In the genomic region with DNA sequence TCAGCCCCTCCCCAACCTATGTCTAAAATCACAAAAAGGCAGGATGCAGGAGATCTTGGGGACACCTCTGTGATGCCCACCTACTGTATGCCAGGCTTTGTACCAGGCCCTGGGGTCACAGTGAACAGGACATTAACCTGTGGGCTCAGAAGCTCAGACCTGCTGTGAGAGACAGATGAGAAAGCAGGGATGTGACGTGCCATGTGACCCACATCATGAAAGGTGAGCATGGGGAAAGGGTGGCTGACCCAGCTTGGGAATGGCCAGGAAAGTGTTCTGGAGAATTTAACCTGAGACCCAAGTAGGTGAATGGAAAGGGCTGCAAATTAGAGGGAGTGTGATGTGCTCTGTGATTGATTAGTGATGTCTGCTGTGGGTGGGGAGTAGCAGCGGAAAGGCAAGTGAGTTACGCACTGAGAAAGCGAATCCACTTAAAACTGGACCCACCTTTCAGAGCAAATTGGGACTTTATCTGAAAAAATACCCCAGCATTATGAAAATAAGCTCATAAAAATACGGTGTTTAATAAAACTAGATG, we compare ENCODE assay signal across 17 cellular contexts.
A peak's percentile ranks its signal among the peaks of the same experiment; 100 is the strongest.
DNase-seq lines count a peak whose midpoint lies in the region; ATAC-seq, FAIRE-seq and TF ChIP-seq lines count a peak whose summit lies in the region.
"Had no signal": no experiment of that assay in that cellular context is flagged by ENCODE, and none has a peak within 500 bp of the region (broad histone marks: within the 10 kb centered on the region; RNA-seq: fewer than 3 reads in every experiment).

No MANE protein-coding gene starts in this region.

- H3F3A ChIP-seq in neural progenitor cell (ENCODE audit: low read depth) (peaks cover 26% of the 10 kb centered on the region), GM23248 (ENCODE audit: insufficient read depth) (no peaks in the 10 kb centered on the region)

- no peak overlapping the region for H3K4me3 Mint-ChIP-seq in endodermal cell
- peak overlapping the region; percentile 7 for H3K4me3 Mint-ChIP-seq in neural progenitor cell
- H3K4me3 Mint-ChIP-seq: CD14-positive monocyte; CD8-positive, alpha-beta T cell had no signal

- TF ChIP-seq CTCF in HEK293 (tag by site-specific recombination; IDR thresholded peaks at IDR 0.05) = no peak
- TF ChIP-seq CTCF in GM12878 (IDR thresholded peaks at IDR 0.05 in 2 of 3, conservative IDR thresholded peaks at IDR 0.05 in 1 of 3; ENCODE audit: control insufficient read depth in 2 of 3, extremely low read depth in 1 of 3, insufficient read depth in 1 of 3, low read depth in 3 of 3, low read length in 3 of 3) = no peak
- no peak for TF ChIP-seq CTCF in endodermal cell (conservative IDR thresholded peaks at IDR 0.05)
- no peak for TF ChIP-seq CTCF in neural progenitor cell (IDR thresholded peaks at IDR 0.05)
- TF ChIP-seq CTCF in prostate gland (IDR thresholded peaks at IDR 0.05) = no peak

- BruUV-seq in GM12878 (replicated peaks; lab: Mats Ljungman, UMichigan) = no TSS peak

- H3K27ac Mint-ChIP-seq in endodermal cell (no peak overlapping the region), neural progenitor cell (no peak overlapping the region)
- H3K27ac Mint-ChIP-seq: CD14-positive monocyte; CD8-positive, alpha-beta T cell had no signal

- no peaks in the 10 kb centered on the region for H4K20me1 ChIP-seq in GM12878 (ENCODE audit: control insufficient read depth, insufficient read depth)
- no peaks in the 10 kb centered on the region for H4K20me1 ChIP-seq in neural progenitor cell (ENCODE audit: low read depth)
- H4K20me1 ChIP-seq in GM23248 (ENCODE audit: insufficient read depth) = no peaks in the 10 kb centered on the region

- H3K27ac ChIP-seq in HEK293 (ENCODE audit: extremely low read depth, low read depth, low read length) = no peak overlapping the region
- no peak overlapping the region for H3K27ac ChIP-seq in GM12878 (ENCODE audit: control insufficient read depth, insufficient read depth)
- H3K27ac ChIP-seq in endodermal cell (ENCODE audit: low read depth, low read length) = no peak overlapping the region
- no peak overlapping the region for H3K27ac ChIP-seq in neural progenitor cell
- H3K27ac ChIP-seq in GM23248 = no peak overlapping the region
- no peak overlapping the region for H3K27ac ChIP-seq in prostate gland
- H3K27ac ChIP-seq: A549 had no signal

- peaks cover 17% of the 10 kb centered on the region for H3K27me3 Mint-ChIP-seq in endodermal cell (ENCODE audit: insufficient read depth)
- H3K27me3 Mint-ChIP-seq in neural progenitor cell (ENCODE audit: insufficient read depth, low read depth) = peaks cover 29% of the 10 kb centered on the region

- H3K79me2 ChIP-seq in GM12878 (ENCODE audit: control insufficient read depth, insufficient read depth, low read length) (no peaks in the 10 kb centered on the region), neural progenitor cell (ENCODE audit: low read depth) (no peaks in the 10 kb centered on the region), GM23248 (ENCODE audit: insufficient read depth) (no peaks in the 10 kb centered on the region)

- intact Hi-C loops in GM12878 (cut with micrococcal nuclease; ENCODE audit: unreplicated experiment) = no loop called here
- intact Hi-C loops in prostate gland (cut with DNase I) = no loop called here

- 49% methylated on average over 5 of the region's 5 CpGs for WGBS in GM12878 (ENCODE audit: insufficient coverage, insufficient replicate concordance, low lambda C conversion rate, missing lambda C conversion rate)
- 77 to 97% methylated on average over 3 to 5 of the region's 5 CpGs for WGBS in endodermal cell (ENCODE audit: insufficient coverage in 1 of 2, insufficient read length in 1 of 2), 2 experiments
- WGBS in GM23248 (ENCODE audit: low coverage in 1 of 2, low lambda C conversion rate in 2 of 2, missing lambda C conversion rate in 2 of 2), 2 experiments = 61 to 73% methylated on average over 5 of the region's 5 CpGs
- WGBS in prostate gland = 85% methylated on average over 5 of the region's 5 CpGs

- H3K4me2 ChIP-seq in GM12878 (ENCODE audit: control insufficient read depth, insufficient read depth) (no peak overlapping the region), neural progenitor cell (no peak overlapping the region), GM23248 (ENCODE audit: unreplicated experiment) (no peak overlapping the region)
- H3K4me2 ChIP-seq: A549 had no signal

- H3K4me3 ChIP-seq in HEK293 (ENCODE audit: low read depth, low read length) = no peak overlapping the region
- no peak overlapping the region for H3K4me3 ChIP-seq in GM12878
- H3K4me3 ChIP-seq in endodermal cell (ENCODE audit: low read length) = no peak overlapping the region
- H3K4me3 ChIP-seq in neural progenitor cell = no peak overlapping the region
- no peak overlapping the region for H3K4me3 ChIP-seq in GM23248
- no peak overlapping the region for H3K4me3 ChIP-seq in prostate gland
- H3K4me3 ChIP-seq: A549 had no signal

- H2AFZ ChIP-seq in GM12878 (ENCODE audit: control insufficient read depth, low read depth, low read length) (no peak overlapping the region), neural progenitor cell (replicated peaks) (no peak overlapping the region), GM23248 (no peak overlapping the region)

- H3K9me3 ChIP-seq in HEK293 (ENCODE audit: control insufficient read depth, insufficient read depth, low read depth, low read length) (no peaks in the 10 kb centered on the region), GM12878 (replicated peaks; ENCODE audit: control insufficient read depth, insufficient read depth, low read length) (no peaks in the 10 kb centered on the region; the same call in 2 of the 3 replicates), endodermal cell (ENCODE audit: control insufficient read depth, low read length) (peaks cover 5% of the 10 kb centered on the region), neural progenitor cell (ENCODE audit: low read depth) (no peaks in the 10 kb centered on the region), GM23248 (ENCODE audit: low read depth) (no peaks in the 10 kb centered on the region), prostate gland (no peaks in the 10 kb centered on the region)

- H3K36me3 Mint-ChIP-seq in endodermal cell (ENCODE audit: low read depth) = no peaks in the 10 kb centered on the region
- no peaks in the 10 kb centered on the region for H3K36me3 Mint-ChIP-seq in neural progenitor cell
- H3K36me3 Mint-ChIP-seq: CD14-positive monocyte; CD8-positive, alpha-beta T cell had no signal

- TF ChIP-seq POLR2A in GM12878 (IDR thresholded peaks at IDR 0.05; ENCODE audit: low read depth, low read length) (no peak), prostate gland (IDR thresholded peaks at IDR 0.05) (no peak)

- RAD21 ChIA-PET in GM12878 (lab: Charles Lee; ENCODE audit: unreplicated experiment) = interaction anchor here (1.5 kb wide), 1 partner anchor 219 kb away, joined by 3 read pairs; no protein-coding TSS in a partner anchor

- no peak overlapping the region for H3K9ac ChIP-seq in GM12878 (ENCODE audit: control insufficient read depth, insufficient read depth, low read length)
- H3K9ac ChIP-seq in endodermal cell (ENCODE audit: extremely low read depth, low read length, poor library complexity, severe bottlenecking) = no peak overlapping the region
- H3K9ac ChIP-seq in neural progenitor cell = no peak overlapping the region
- no peak overlapping the region for H3K9ac ChIP-seq in GM23248

- no peak for TF ChIP-seq EP300 in GM12878 (IDR thresholded peaks at IDR 0.05; ENCODE audit: borderline replicate concordance in 1 of 2, control insufficient read depth in 1 of 2, low read depth in 2 of 2, low read length in 2 of 2)

- CTCF ChIA-PET in HEK293 (lab: Yijun Ruan, JAX) = interaction anchor here (0.6 to 1.9 kb wide), 5 partner anchors 10 to 365 kb away, joined by 3 to 10 read pairs (median 9); no protein-coding TSS in a partner anchor
- CTCF ChIA-PET in GM12878 (lab: Yijun Ruan, JAX) = interaction anchor here (0.7 to 1.5 kb wide), 2 partner anchors 13 to 123 kb away, joined by 3 to 4 read pairs; no protein-coding TSS in a partner anchor

- FAIRE-seq in GM12878 (lab: Jason Lieb, UNC) = no peak
- FAIRE-seq: A549, D721Med had no signal

- no peak for ATAC-seq in GM12878
- ATAC-seq: A549; CD8-positive, alpha-beta T cell had no signal

- no peak for TF ChIP-seq RAD21 in GM12878 (IDR thresholded peaks at IDR 0.05; ENCODE audit: insufficient read depth, low read depth, low read length)

- H3K4me1 Mint-ChIP-seq in endodermal cell (peaks cover 17% of the 10 kb centered on the region), neural progenitor cell (peaks cover 26% of the 10 kb centered on the region)

- H3K36me3 ChIP-seq in HEK293 (ENCODE audit: control insufficient read depth in 2 of 2, insufficient read depth in 1 of 2, low read length in 2 of 2) (no peaks in the 10 kb centered on the region), GM12878 (ENCODE audit: control insufficient read depth in 2 of 2, insufficient read depth in 2 of 2, low read length in 1 of 2) (no peaks in the 10 kb centered on the region), endodermal cell (ENCODE audit: control insufficient read depth, insufficient read depth, low read length) (no peaks in the 10 kb centered on the region), neural progenitor cell (no peaks in the 10 kb centered on the region), GM23248 (ENCODE audit: low read depth) (no peaks in the 10 kb centered on the region), prostate gland (no peaks in the 10 kb centered on the region)

- in situ Hi-C loops in GM12878 (cut with MboI) = no loop called here
- in situ Hi-C loops in GM23248 (cut with MboI) = no loop called here

- POLR2A ChIA-PET in HEK293 (lab: Yijun Ruan, JAX) (no interaction called here), GM12878 (lab: Charles Lee) (no interaction called here)

- SMC1A ChIA-PET in GM12878 (lab: Charles Lee; ENCODE audit: uncharacterized antibody, unreplicated experiment) = interaction anchor here (0.8 kb wide), 1 partner anchor 210 kb away, joined by 5 read pairs; no protein-coding TSS in a partner anchor

- H3K27me3 ChIP-seq in GM12878 (replicated peaks in 1 of 2; ENCODE audit: control insufficient read depth in 2 of 2, insufficient read depth in 2 of 2, low read length in 1 of 2) = peaks cover 2 to 3% of the 10 kb centered on the region in 2 experiments; a peak in 1 of 4 replicates
- peaks cover 7% of the 10 kb centered on the region for H3K27me3 ChIP-seq in endodermal cell (ENCODE audit: control insufficient read depth, insufficient read depth, low read length, poor library complexity, severe bottlenecking)
- no peaks in the 10 kb centered on the region for H3K27me3 ChIP-seq in neural progenitor cell
- H3K27me3 ChIP-seq in GM23248 (replicated peaks; ENCODE audit: insufficient read depth) = peaks cover 63% of the 10 kb centered on the region
- H3K27me3 ChIP-seq in prostate gland (replicated peaks; ENCODE audit: insufficient read depth) = peaks cover 5% of the 10 kb centered on the region

- H3K4me1 ChIP-seq in HEK293 (ENCODE audit: control insufficient read depth, insufficient read depth, low read length) = peaks cover 8% of the 10 kb centered on the region; the same call in 1 of the 2 replicates
- no peaks in the 10 kb centered on the region for H3K4me1 ChIP-seq in GM12878 (ENCODE audit: control insufficient read depth, insufficient read depth, low read length)
- H3K4me1 ChIP-seq in endodermal cell (ENCODE audit: control insufficient read depth, insufficient read depth, low read length) = peaks cover 4% of the 10 kb centered on the region
- H3K4me1 ChIP-seq in neural progenitor cell = peaks cover 27% of the 10 kb centered on the region
- H3K4me1 ChIP-seq in GM23248 (ENCODE audit: insufficient read depth) = no peaks in the 10 kb centered on the region
- no peaks in the 10 kb centered on the region for H3K4me1 ChIP-seq in prostate gland (replicated peaks)
- H3K4me1 ChIP-seq: A549 had no signal

- peaks cover 4% of the 10 kb centered on the region for H3K9me3 Mint-ChIP-seq in endodermal cell
- H3K9me3 Mint-ChIP-seq in neural progenitor cell = no peaks in the 10 kb centered on the region
- H3K9me3 Mint-ChIP-seq: CD8-positive, alpha-beta T cell had no signal

- H3K9me2 ChIP-seq in GM23248 (ENCODE audit: insufficient read depth) = no peaks in the 10 kb centered on the region

- DNase-seq in GM12878 (ENCODE audit: low read depth, low spot score) = no peak
- peak; percentile 45 for DNase-seq in endodermal cell
- no peak for DNase-seq in neural progenitor cell (ENCODE audit: low spot score)
- no peak for DNase-seq in NCI-H82 treated with DMSO at 0.1 percent for 48 hours (lab: John Stamatoyannopoulos, UW; ENCODE audit: unreplicated experiment)
- DNase-seq in GM23248 = no peak
- DNase-seq in prostate gland (ENCODE audit: low spot score) = no peak
- no peak for DNase-seq in hypothalamus (lab: John Stamatoyannopoulos, UW)
- DNase-seq: CD8-positive, alpha-beta T cell; COR-L47; DND-41; GDM1; H7; IMR-90 had no signal
